ENCODE assay signal across 21 cellular contexts in the genomic region with DNA sequence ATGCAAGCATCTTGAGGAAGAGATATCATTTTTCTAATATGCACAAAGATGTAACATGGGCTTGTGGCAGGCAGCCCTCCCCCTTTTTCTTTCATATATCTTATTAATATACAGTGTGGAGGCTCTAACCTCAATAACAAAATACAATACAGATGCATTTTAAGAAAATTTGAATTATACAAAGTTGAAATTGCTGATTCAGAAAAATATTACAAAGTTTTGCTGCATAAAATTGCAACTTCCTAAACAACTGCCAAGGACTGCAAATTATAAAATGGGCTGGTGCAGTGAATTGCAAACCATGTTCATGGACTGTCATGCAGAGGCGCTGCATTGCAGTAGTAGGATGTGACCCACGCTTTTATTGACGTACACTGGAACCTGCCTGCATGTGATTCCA.
DNase-seq lines count a peak whose midpoint lies in the region; ATAC-seq, FAIRE-seq and TF ChIP-seq lines count a peak whose summit lies in the region.
"Had no signal": no experiment of that assay in that cellular context is flagged by ENCODE, and none has a peak within 500 bp of the region (broad histone marks: within the 10 kb centered on the region; RNA-seq: fewer than 3 reads in every experiment).

No MANE protein-coding gene starts in this region.

- H4K91ac ChIP-seq in IMR-90 (ENCODE audit: insufficient read depth, low read depth, low read length), result no peak overlapping the region

- no peaks in the 10 kb centered on the region for H3K27me3 Mint-ChIP-seq in activated naive CD8-positive, alpha-beta T cell treated with anti-CD3 and anti-CD28 coated beads for 36 hours

- POLR2A ChIA-PET in A549 (lab: Yijun Ruan, JAX) (no interaction called here), IMR-90 (lab: Charles Lee; ENCODE audit: unreplicated experiment) (no interaction called here)

- H3K4me1 Mint-ChIP-seq in activated naive CD8-positive, alpha-beta T cell treated with anti-CD3 and anti-CD28 coated beads for 36 hours, result no peaks in the 10 kb centered on the region
- H3K4me1 Mint-ChIP-seq: B cell had no signal

- H3K56ac ChIP-seq in IMR-90 (ENCODE audit: extremely low read depth, insufficient read depth, low read length), result no peak overlapping the region

- no peak overlapping the region for H3K4me3 ChIP-seq in A549
- no peak overlapping the region for H3K4me3 ChIP-seq in IMR-90 (ENCODE audit: insufficient read depth, low read depth, low read length)
- H3K4me3 ChIP-seq in esophagus muscularis mucosa, result no peak overlapping the region
- H3K4me3 ChIP-seq: BLaER1 treated with 17β-estradiol and CSF1 and Interleukin-3, amounts not matched to agents 10 nM and 100 nM had no signal

- CTCF ChIA-PET in A549 (lab: Yijun Ruan, JAX) (no interaction called here), IMR-90 (lab: Yijun Ruan, JAX) (no interaction called here)

- H3K4me1 ChIP-seq in A549 (no peaks in the 10 kb centered on the region), IMR-90 (ENCODE audit: control insufficient read depth, insufficient read depth, low read length) (no peaks in the 10 kb centered on the region), esophagus muscularis mucosa (no peaks in the 10 kb centered on the region)
- H3K4me1 ChIP-seq: BLaER1 treated with 17β-estradiol and CSF1 and Interleukin-3, amounts not matched to agents 10 nM and 100 nM; Caco-2 had no signal

- no peak overlapping the region for H2AFZ ChIP-seq in IMR-90 (replicated peaks; ENCODE audit: low read length, poor library complexity)

- H3K9ac ChIP-seq in IMR-90 (ENCODE audit: low read depth, low read length), result no peak overlapping the region
- H3K9ac ChIP-seq: BLaER1 treated with 17β-estradiol and CSF1 and Interleukin-3, amounts not matched to agents 10 nM and 100 nM had no signal

- intact Hi-C loops in IMR-90 (cut with micrococcal nuclease), result no loop called here
- intact Hi-C loops in esophagus muscularis mucosa (cut with DNase I), result no loop called here

- TF ChIP-seq CTCF in A549 (IDR thresholded peaks at IDR 0.05) (no peak), IMR-90 (conservative IDR thresholded peaks at IDR 0.05; ENCODE audit: low read depth, low read length) (no peak), esophagus muscularis mucosa (IDR thresholded peaks at IDR 0.05) (no peak)

- no peaks in the 10 kb centered on the region for H3K36me3 Mint-ChIP-seq in activated naive CD8-positive, alpha-beta T cell treated with anti-CD3 and anti-CD28 coated beads for 36 hours
- H3K36me3 Mint-ChIP-seq: CD8-positive, alpha-beta T cell had no signal

- no peaks in the 10 kb centered on the region for H3K79me1 ChIP-seq in IMR-90 (ENCODE audit: low read depth in 1 of 2, low read length in 2 of 2)

- no peaks in the 10 kb centered on the region for H3K9me3 ChIP-seq in A549
- H3K9me3 ChIP-seq in IMR-90 (ENCODE audit: control insufficient read depth, insufficient read depth, low read length), result no peaks in the 10 kb centered on the region
- H3K9me3 ChIP-seq in esophagus muscularis mucosa, result no peaks in the 10 kb centered on the region
- H3K9me3 ChIP-seq: BLaER1 treated with 17β-estradiol and CSF1 and Interleukin-3, amounts not matched to agents 10 nM and 100 nM; Caco-2 had no signal

- H2BK120ac ChIP-seq in IMR-90 (ENCODE audit: low read depth, low read length), result no peak overlapping the region

- no peak overlapping the region for H3K4me3 Mint-ChIP-seq in activated naive CD8-positive, alpha-beta T cell treated with anti-CD3 and anti-CD28 coated beads for 36 hours
- H3K4me3 Mint-ChIP-seq: B cell; CD4-positive, alpha-beta T cell; CD8-positive, alpha-beta T cell had no signal

- no peak for ATAC-seq in A549
- no peak for ATAC-seq in IMR-90 (ENCODE audit: low read depth)
- ATAC-seq in GM21381 (IDR thresholded peaks at IDR 0.05; ENCODE audit: unreplicated experiment), result no peak
- ATAC-seq: CD8-positive, alpha-beta T cell had no signal

- H3K4me2 ChIP-seq in A549 (no peak overlapping the region), IMR-90 (ENCODE audit: low read depth, low read length) (no peak overlapping the region)
- H3K4me2 ChIP-seq: BLaER1 treated with 17β-estradiol and CSF1 and Interleukin-3, amounts not matched to agents 10 nM and 100 nM had no signal

- TF ChIP-seq POLR2A in A549 (IDR thresholded peaks at IDR 0.05; ENCODE audit: low read length) (no peak), IMR-90 (IDR thresholded peaks at IDR 0.05; ENCODE audit: low read depth, low read length) (no peak), esophagus muscularis mucosa (IDR thresholded peaks at IDR 0.05; ENCODE audit: low read depth) (no peak)

- no peak for TF ChIP-seq EP300 in A549 (IDR thresholded peaks at IDR 0.05)
- no peak for TF ChIP-seq EP300 in esophagus muscularis mucosa (IDR thresholded peaks at IDR 0.05)

- no peaks in the 10 kb centered on the region for H4K20me1 ChIP-seq in IMR-90 (ENCODE audit: insufficient read depth, low read length)
- H4K20me1 ChIP-seq: BLaER1 treated with 17β-estradiol and CSF1 and Interleukin-3, amounts not matched to agents 10 nM and 100 nM had no signal

- H2BK15ac ChIP-seq in IMR-90 (ENCODE audit: low read depth, low read length), result no peak overlapping the region

- no peak overlapping the region for H3K18ac ChIP-seq in IMR-90 (ENCODE audit: low read depth, low read length)

- no peak overlapping the region for H4K8ac ChIP-seq in IMR-90 (ENCODE audit: low read depth in 2 of 2, low read length in 2 of 2)

- BruUV-seq in IMR-90 (replicated peaks; lab: Mats Ljungman, UMichigan), result no TSS peak

- TF ChIP-seq RAD21 in A549 (conservative IDR thresholded peaks at IDR 0.05 in 1 of 2, IDR thresholded peaks at IDR 0.05 in 1 of 2), result no peak
- TF ChIP-seq RAD21 in IMR-90 (IDR thresholded peaks at IDR 0.05; ENCODE audit: low read length), result no peak

- no peak overlapping the region for H2BK5ac ChIP-seq in IMR-90 (ENCODE audit: low read depth, low read length, poor library complexity, severe bottlenecking)

- H2AK9ac ChIP-seq in IMR-90 (replicated peaks; ENCODE audit: low read depth, low read length, poor library complexity), result no peak overlapping the region

- FAIRE-seq in A549 (lab: Jason Lieb, UNC), result no peak
- FAIRE-seq: A204.1, D721Med, G401.6, GM12891, GM19239 had no signal

- in situ Hi-C loops in IMR-90 (cut with MboI; ENCODE audit: low sequenced_read_pairs), result no loop called here

- H3K27ac Mint-ChIP-seq in activated naive CD8-positive, alpha-beta T cell treated with anti-CD3 and anti-CD28 coated beads for 36 hours, result no peak overlapping the region
- H3K27ac Mint-ChIP-seq: B cell; CD4-positive, alpha-beta T cell; CD8-positive, alpha-beta T cell had no signal

- no peak overlapping the region for H2BK20ac ChIP-seq in IMR-90 (ENCODE audit: low read depth, low read length)

- WGBS in A549 (ENCODE audit: missing lambda C conversion rate), result 41% methylated on average over 3 of the region's 3 CpGs
- WGBS in IMR-90 (ENCODE audit: extremely low coverage in 2 of 2, insufficient read length in 1 of 2), 2 experiments, result no CpG with 5 or more reads among the region's 3 CpGs
- 92% methylated on average over 3 of the region's 3 CpGs for WGBS in esophagus muscularis mucosa

- H3K27ac ChIP-seq in A549 (no peak overlapping the region), IMR-90 (ENCODE audit: insufficient read depth, low read length) (no peak overlapping the region), esophagus muscularis mucosa (replicated peaks in 1 of 4) (no peak overlapping the region)
- H3K27ac ChIP-seq: BLaER1 treated with 17β-estradiol and CSF1 and Interleukin-3, amounts not matched to agents 10 nM and 100 nM; C4-2B had no signal

- no peak for DNase-seq in A549 (ENCODE audit: low read depth in 1 of 2, low spot score in 1 of 2)
- no peak for DNase-seq in IMR-90
- DNase-seq in esophagus muscularis mucosa (ENCODE audit: extremely low spot score), result peak; percentile 70
- DNase-seq in activated naive CD8-positive, alpha-beta T cell treated with anti-CD3 and anti-CD28 coated beads for 36 hours, result no peak
- DNase-seq: 8988T; AML-193; Caco-2; Calu3; CD4-positive, alpha-beta T cell; CD8-positive, alpha-beta T cell; DMS79 treated with DMSO at 0.1 percent for 48 hours; GF-D8 had no signal

- H3K36me3 ChIP-seq in IMR-90 (ENCODE audit: control insufficient read depth, insufficient read depth, low read length) (no peaks in the 10 kb centered on the region), esophagus muscularis mucosa (no peaks in the 10 kb centered on the region)
- H3K36me3 ChIP-seq: BLaER1 treated with 17β-estradiol and CSF1 and Interleukin-3, amounts not matched to agents 10 nM and 100 nM had no signal

- H3K14ac ChIP-seq in IMR-90 (replicated peaks; ENCODE audit: low read depth, low read length), result no peak overlapping the region

- H2AK5ac ChIP-seq in IMR-90 (ENCODE audit: low read depth, low read length), result no peak overlapping the region

- dilution Hi-C loops in IMR-90 (cut with HindIII; ENCODE audit: low sequenced_read_pairs, unreplicated experiment), result no loop called here

- no peak overlapping the region for H3K4ac ChIP-seq in IMR-90 (ENCODE audit: low read depth, low read length)

- no peak overlapping the region for H4K5ac ChIP-seq in IMR-90 (ENCODE audit: low read depth, low read length)

- no peak overlapping the region for H3K23ac ChIP-seq in IMR-90 (ENCODE audit: low read depth, low read length)

- peaks cover 43% of the 10 kb centered on the region for H3K27me3 ChIP-seq in IMR-90 (ENCODE audit: control insufficient read depth, insufficient read depth, low read length)
- no peaks in the 10 kb centered on the region for H3K27me3 ChIP-seq in esophagus muscularis mucosa
- H3K27me3 ChIP-seq: BLaER1 treated with 17β-estradiol and CSF1 and Interleukin-3, amounts not matched to agents 10 nM and 100 nM had no signal

- peaks cover 2% of the 10 kb centered on the region; the same call in 1 of the 2 replicates for H3K9me1 ChIP-seq in IMR-90 (ENCODE audit: insufficient read depth, low read length)

- no peaks in the 10 kb centered on the region for H3K9me3 Mint-ChIP-seq in activated naive CD8-positive, alpha-beta T cell treated with anti-CD3 and anti-CD28 coated beads for 36 hours
- H3K9me3 Mint-ChIP-seq: CD4-positive, alpha-beta T cell; CD8-positive, alpha-beta T cell had no signal

TF ChIP-seq in A549, 52 proteins besides CTCF, POLR2A, EP300 and RAD21:
- TF ChIP-seq RARB (CRISPR knock-in tag; IDR thresholded peaks at IDR 0.05), result no peak
- TF ChIP-seq MAFK (IDR thresholded peaks at IDR 0.05; ENCODE audit: partially characterized antibody), result peak; percentile 23
TF ChIP-seq in A549: peak in this region for 1.

TF ChIP-seq in IMR-90, 13 proteins besides CTCF, POLR2A, EP300 and RAD21:
- TF ChIP-seq, protein P1, sequence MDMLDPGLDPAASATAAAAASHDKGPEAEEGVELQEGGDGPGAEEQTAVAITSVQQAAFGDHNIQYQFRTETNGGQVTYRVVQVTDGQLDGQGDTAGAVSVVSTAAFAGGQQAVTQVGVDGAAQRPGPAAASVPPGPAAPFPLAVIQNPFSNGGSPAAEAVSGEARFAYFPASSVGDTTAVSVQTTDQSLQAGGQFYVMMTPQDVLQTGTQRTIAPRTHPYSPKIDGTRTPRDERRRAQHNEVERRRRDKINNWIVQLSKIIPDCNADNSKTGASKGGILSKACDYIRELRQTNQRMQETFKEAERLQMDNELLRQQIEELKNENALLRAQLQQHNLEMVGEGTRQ (IDR thresholded peaks at IDR 0.05; ENCODE audit: low read depth, low read length), result no peak
- peak; percentile 33; the same call in 1 of the 2 replicates for TF ChIP-seq MAFK (IDR thresholded peaks at IDR 0.05; ENCODE audit: low read depth, low read length)
TF ChIP-seq in IMR-90: peak in this region for 1.
